In the genomic region with DNA sequence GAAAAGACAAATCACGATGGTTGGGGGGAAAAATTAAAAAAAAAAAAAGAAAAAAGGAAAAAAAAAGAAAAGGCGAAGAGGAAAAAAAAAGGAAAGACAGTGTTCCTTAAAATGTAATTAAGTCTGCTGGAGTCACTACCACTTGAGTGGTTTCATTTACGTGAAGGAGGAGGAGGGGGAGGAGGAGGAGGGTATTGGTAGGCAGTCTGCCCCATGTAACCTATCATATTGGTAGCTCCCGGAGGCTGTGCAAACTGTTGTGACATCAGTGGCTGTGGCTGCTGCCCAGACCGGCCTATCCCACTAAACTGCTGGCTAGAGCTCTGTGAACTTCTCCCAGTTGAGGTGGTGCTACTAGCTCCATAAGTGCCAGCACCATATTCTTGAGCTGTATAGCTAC, we compare ENCODE assay signal across 1 cellular context.
TF ChIP-seq lines count a peak whose summit lies in the region.

No MANE protein-coding gene starts in this region.

TF ChIP-seq in HepG2, 621 proteins besides CTCF, POLR2A, EP300 and RAD21:
- TF ChIP-seq CEBPB (IDR thresholded peaks at IDR 0.05; ENCODE audit: borderline replicate concordance, low read depth, low read length) (0 out of 2 replicates have a peak, but pooled peaks have one; percentile 20), POLR2AphosphoS2 (IDR thresholded peaks at IDR 0.05; ENCODE audit: low read depth, low read length) (no peak), LCORL (IDR thresholded peaks at IDR 0.05) (no peak), LCORL (CRISPR knock-in tag; IDR thresholded peaks at IDR 0.05) (no peak), RBM22 (optimal IDR thresholded peaks at IDR 0.05; ENCODE audit: low read length) (peak; percentile 34), ZNF143 (CRISPR knock-in tag; IDR thresholded peaks at IDR 0.05) (no peak), MAZ (IDR thresholded peaks at IDR 0.05; ENCODE audit: borderline replicate concordance, low read depth, low read length) (no peak), MAZ (CRISPR knock-in tag; IDR thresholded peaks at IDR 0.05; ENCODE audit: low read depth) (no peak), PTBP1 (IDR thresholded peaks at IDR 0.05; ENCODE audit: low read depth, low read length, poor library complexity, severe bottlenecking) (no peak)
- TF ChIP-seq, protein P1, sequence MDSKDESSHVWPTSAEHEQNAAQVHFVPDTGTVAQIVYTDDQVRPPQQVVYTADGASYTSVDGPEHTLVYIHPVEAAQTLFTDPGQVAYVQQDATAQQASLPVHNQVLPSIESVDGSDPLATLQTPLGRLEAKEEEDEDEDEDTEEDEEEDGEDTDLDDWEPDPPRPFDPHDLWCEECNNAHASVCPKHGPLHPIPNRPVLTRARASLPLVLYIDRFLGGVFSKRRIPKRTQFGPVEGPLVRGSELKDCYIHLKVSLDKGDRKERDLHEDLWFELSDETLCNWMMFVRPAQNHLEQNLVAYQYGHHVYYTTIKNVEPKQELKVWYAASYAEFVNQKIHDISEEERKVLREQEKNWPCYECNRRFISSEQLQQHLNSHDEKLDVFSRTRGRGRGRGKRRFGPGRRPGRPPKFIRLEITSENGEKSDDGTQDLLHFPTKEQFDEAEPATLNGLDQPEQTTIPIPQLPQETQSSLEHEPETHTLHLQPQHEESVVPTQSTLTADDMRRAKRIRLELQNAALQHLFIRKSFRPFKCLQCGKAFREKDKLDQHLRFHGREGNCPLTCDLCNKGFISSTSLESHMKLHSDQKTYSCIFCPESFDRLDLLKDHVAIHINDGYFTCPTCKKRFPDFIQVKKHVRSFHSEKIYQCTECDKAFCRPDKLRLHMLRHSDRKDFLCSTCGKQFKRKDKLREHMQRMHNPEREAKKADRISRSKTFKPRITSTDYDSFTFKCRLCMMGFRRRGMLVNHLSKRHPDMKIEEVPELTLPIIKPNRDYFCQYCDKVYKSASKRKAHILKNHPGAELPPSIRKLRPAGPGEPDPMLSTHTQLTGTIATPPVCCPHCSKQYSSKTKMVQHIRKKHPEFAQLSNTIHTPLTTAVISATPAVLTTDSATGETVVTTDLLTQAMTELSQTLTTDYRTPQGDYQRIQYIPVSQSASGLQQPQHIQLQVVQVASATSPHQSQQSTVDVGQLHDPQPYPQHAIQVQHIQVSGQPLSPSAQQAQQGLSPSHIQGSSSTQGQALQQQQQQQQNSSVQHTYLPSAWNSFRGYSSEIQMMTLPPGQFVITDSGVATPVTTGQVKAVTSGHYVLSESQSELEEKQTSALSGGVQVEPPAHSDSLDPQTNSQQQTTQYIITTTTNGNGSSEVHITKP (CRISPR knock-in tag; IDR thresholded peaks at IDR 0.05; ENCODE audit: low read depth), result peak; percentile 69; the same call in 1 of the 2 replicates
